In the genomic region with DNA sequence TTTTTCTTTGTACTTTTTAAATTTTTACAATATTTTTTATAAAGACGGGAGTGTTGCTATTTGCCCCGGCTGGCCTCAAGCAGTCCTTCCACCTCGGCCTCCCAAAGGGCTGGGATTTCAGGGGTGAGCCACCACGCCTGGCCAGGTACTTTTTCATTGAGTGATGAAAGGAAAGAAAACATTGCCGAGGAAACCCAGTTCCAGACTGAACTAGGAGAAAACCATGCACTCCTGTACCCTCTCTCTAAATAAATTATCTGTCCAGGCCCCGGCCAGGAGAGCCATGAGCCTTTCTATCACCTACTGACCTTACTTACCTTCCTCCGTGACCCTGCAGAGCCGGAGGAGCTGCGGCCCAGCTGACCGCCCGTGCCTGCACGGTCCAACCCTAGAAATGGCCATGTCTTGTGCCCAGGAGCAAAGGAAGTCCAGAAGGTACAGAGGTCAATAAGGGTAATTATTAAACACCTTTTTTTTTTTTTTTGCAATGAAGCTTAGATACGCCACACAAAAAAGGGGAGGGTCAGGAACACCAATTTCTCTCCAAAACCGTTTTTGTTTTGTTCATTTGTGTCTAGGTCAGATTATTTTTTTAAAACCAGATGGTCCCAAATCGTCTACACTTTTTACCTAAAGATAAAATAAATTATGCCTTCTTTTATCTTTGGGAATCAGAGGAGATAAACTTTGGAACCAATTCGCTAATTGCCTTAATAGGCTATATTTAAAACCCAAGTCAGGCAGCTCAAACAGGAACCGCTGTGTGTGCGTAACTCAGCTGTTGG, we compare ENCODE assay signal across 1 cellular context.
TF ChIP-seq lines count a peak whose summit lies in the region.

TSS of gene SLC7A9 (minus strand) at position 399 of the 785 bp plus-strand sequence. CDS start 1,233 bp downstream, outside the sequence.

TF ChIP-seq in H1, 55 proteins besides CTCF, POLR2A, EP300 and RAD21:
- no peak for TF ChIP-seq POLR2AphosphoS5 (IDR thresholded peaks at IDR 0.05; ENCODE audit: low read depth, low read length)
- TF ChIP-seq TAF7 (optimal IDR thresholded peaks at IDR 0.05; ENCODE audit: borderline replicate concordance, low read depth, low read length): no peak
- TF ChIP-seq MAX (IDR thresholded peaks at IDR 0.05): no peak
- TF ChIP-seq TCF12 (IDR thresholded peaks at IDR 0.05; ENCODE audit: low read depth, low read length): no peak
- no peak for TF ChIP-seq NRF1 (IDR thresholded peaks at IDR 0.05; ENCODE audit: low read depth, low read length)
- no peak for TF ChIP-seq CBX8 (IDR thresholded peaks at IDR 0.05; ENCODE audit: borderline replicate concordance, low read depth, low read length)
- TF ChIP-seq KDM5A (IDR thresholded peaks at IDR 0.05; ENCODE audit: low read length): no peak
- TF ChIP-seq JUND (IDR thresholded peaks at IDR 0.05; ENCODE audit: low read length): no peak
- TF ChIP-seq ZNF274 (IDR thresholded peaks at IDR 0.05; ENCODE audit: borderline replicate concordance, extremely low read depth, low read length): no peak
- no peak for TF ChIP-seq PHF8 (conservative IDR thresholded peaks at IDR 0.05; ENCODE audit: low read depth, low read length)
- no peak for TF ChIP-seq YY1 (IDR thresholded peaks at IDR 0.05; ENCODE audit: low read depth, low read length)
- no peak for TF ChIP-seq ATF3 (IDR thresholded peaks at IDR 0.05; ENCODE audit: insufficient read depth, low read depth, low read length)
- no peak for TF ChIP-seq MAFK (IDR thresholded peaks at IDR 0.05; ENCODE audit: low read depth, low read length)
- TF ChIP-seq TEAD4 (IDR thresholded peaks at IDR 0.05; ENCODE audit: low read depth, low read length): no peak
- no peak for TF ChIP-seq SRF (IDR thresholded peaks at IDR 0.05; ENCODE audit: low read depth, low read length)
- no peak for TF ChIP-seq CHD1 (IDR thresholded peaks at IDR 0.05; ENCODE audit: low read depth, low read length)
- no peak for TF ChIP-seq TAF1 (IDR thresholded peaks at IDR 0.05; ENCODE audit: low read depth, low read length)
- TF ChIP-seq SP4 (IDR thresholded peaks at IDR 0.05; ENCODE audit: low read length): no peak
- TF ChIP-seq FOSL1 (IDR thresholded peaks at IDR 0.05; ENCODE audit: insufficient read depth, low read depth, low read length): no peak
- TF ChIP-seq, protein P1, sequence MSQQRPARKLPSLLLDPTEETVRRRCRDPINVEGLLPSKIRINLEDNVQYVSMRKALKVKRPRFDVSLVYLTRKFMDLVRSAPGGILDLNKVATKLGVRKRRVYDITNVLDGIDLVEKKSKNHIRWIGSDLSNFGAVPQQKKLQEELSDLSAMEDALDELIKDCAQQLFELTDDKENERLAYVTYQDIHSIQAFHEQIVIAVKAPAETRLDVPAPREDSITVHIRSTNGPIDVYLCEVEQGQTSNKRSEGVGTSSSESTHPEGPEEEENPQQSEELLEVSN (IDR thresholded peaks at IDR 0.05): no peak
TF ChIP-seq in H1: peak in this region for 0.
